1 cellular context compared by ENCODE assay signal in the genomic region with DNA sequence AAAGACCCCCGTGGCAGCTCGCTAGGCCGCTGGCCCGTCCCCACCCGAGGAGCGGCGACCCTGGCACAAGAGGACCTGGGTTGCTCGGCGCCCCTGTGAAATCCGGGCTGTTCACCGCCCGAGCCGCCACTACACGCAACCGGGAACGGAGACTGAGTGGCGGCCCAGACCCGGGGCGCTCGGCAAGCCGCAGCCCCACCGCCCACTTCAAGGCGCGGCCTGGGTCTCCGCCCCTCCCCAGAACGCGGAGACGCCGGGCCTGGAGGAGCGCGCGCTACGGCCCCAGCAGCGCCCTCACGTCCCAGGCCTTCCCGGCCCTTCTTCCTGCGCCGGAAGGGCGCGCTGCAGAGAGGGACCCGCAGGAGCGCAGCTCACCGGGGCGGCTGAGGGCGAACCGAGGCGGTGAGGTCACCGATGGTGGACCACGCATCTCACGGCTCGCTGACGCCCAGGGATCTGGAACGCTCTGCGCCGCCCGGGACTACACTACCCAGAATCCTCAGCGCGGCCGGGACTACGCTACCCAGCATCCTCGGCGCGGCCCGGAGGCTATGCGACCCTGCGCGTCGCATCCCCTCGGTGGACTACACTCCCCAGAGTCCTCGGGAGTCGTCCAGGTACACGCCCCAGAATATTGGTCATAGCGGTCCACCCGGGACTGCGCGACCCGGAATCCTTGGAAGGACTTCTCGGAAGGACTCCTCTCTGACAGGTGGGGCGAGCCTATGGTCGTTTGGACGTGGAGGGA.
TF ChIP-seq lines count a peak whose summit lies in the region.

Gene ZNF337 (minus strand): TSS at position 470 of the 748 bp plus-strand sequence. CDS start 10,436 bp downstream, outside the sequence.

TF ChIP-seq in HepG2, 621 proteins besides CTCF, POLR2A, EP300 and RAD21 (continued from another document and continues in another):
- peak; percentile 97; the same call in 1 of the 2 replicates for TF ChIP-seq SALL2 (CRISPR knock-in tag; IDR thresholded peaks at IDR 0.05)
- peak; percentile 99 for TF ChIP-seq ZSCAN31 (CRISPR knock-in tag; IDR thresholded peaks at IDR 0.05; ENCODE audit: low read depth)
- no peak for TF ChIP-seq MAFG (CRISPR knock-in tag; IDR thresholded peaks at IDR 0.05)
- TF ChIP-seq RCOR2 (CRISPR knock-in tag; IDR thresholded peaks at IDR 0.05) = no peak
- peak; percentile 97 for TF ChIP-seq TEAD3 (CRISPR knock-in tag; optimal IDR thresholded peaks at IDR 0.05; ENCODE audit: borderline replicate concordance)
- peak; percentile 81; the same call in 1 of the 2 replicates for TF ChIP-seq MEIS1 (CRISPR knock-in tag; IDR thresholded peaks at IDR 0.05; ENCODE audit: borderline replicate concordance)
- peak; percentile 100 for TF ChIP-seq ZNF143 (CRISPR knock-in tag; IDR thresholded peaks at IDR 0.05)
- TF ChIP-seq NPAS2 (CRISPR knock-in tag; IDR thresholded peaks at IDR 0.05; ENCODE audit: borderline replicate concordance) = no peak
- TF ChIP-seq FOSL1 (CRISPR knock-in tag; IDR thresholded peaks at IDR 0.05; ENCODE audit: borderline replicate concordance) = no peak
- no peak for TF ChIP-seq FOXA1 (IDR thresholded peaks at IDR 0.05)
- TF ChIP-seq FOXA1 (CRISPR knock-in tag; IDR thresholded peaks at IDR 0.05) = no peak; the same call in none of the 2 replicates
- TF ChIP-seq HOXA5 (CRISPR knock-in tag; IDR thresholded peaks at IDR 0.05) = no peak; the same call in 1 of the 2 replicates
- peak; percentile 99 to 100 for TF ChIP-seq HMGXB4 (CRISPR knock-in tag; IDR thresholded peaks at IDR 0.05; ENCODE audit: borderline replicate concordance in 1 of 2, low read depth in 1 of 2)
- no peak for TF ChIP-seq SETDB1 (CRISPR knock-in tag; IDR thresholded peaks at IDR 0.05; ENCODE audit: borderline replicate concordance)
- no peak; the same call in 1 of the 2 replicates for TF ChIP-seq PAF1 (CRISPR knock-in tag; IDR thresholded peaks at IDR 0.05)
- TF ChIP-seq, protein P1, sequence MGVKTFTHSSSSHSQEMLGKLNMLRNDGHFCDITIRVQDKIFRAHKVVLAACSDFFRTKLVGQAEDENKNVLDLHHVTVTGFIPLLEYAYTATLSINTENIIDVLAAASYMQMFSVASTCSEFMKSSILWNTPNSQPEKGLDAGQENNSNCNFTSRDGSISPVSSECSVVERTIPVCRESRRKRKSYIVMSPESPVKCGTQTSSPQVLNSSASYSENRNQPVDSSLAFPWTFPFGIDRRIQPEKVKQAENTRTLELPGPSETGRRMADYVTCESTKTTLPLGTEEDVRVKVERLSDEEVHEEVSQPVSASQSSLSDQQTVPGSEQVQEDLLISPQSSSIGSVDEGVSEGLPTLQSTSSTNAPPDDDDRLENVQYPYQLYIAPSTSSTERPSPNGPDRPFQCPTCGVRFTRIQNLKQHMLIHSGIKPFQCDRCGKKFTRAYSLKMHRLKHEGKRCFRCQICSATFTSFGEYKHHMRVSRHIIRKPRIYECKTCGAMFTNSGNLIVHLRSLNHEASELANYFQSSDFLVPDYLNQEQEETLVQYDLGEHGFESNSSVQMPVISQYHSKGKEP (CRISPR knock-in tag; IDR thresholded peaks at IDR 0.05) = peak; percentile 72; the same call in 1 of the 2 replicates
- peak; percentile 100 for TF ChIP-seq ZNF547 (CRISPR knock-in tag; IDR thresholded peaks at IDR 0.05)
- no peak for TF ChIP-seq DMTF1 (CRISPR knock-in tag; IDR thresholded peaks at IDR 0.05)
- peak; percentile 58; the same call in 1 of the 2 replicates for TF ChIP-seq SIX1 (CRISPR knock-in tag; IDR thresholded peaks at IDR 0.05; ENCODE audit: borderline replicate concordance)
- peak; percentile 100 for TF ChIP-seq ZNF747 (CRISPR knock-in tag; IDR thresholded peaks at IDR 0.05; ENCODE audit: borderline replicate concordance)
- peak; percentile 78; the same call in 1 of the 2 replicates for TF ChIP-seq ZNF740 (CRISPR knock-in tag; IDR thresholded peaks at IDR 0.05)
- TF ChIP-seq ZBTB38 (CRISPR knock-in tag; IDR thresholded peaks at IDR 0.05) = peak; percentile 98
- TF ChIP-seq ZNF282 (IDR thresholded peaks at IDR 0.05; ENCODE audit: partially characterized antibody) = no peak
- TF ChIP-seq KDM5A (IDR thresholded peaks at IDR 0.05; ENCODE audit: borderline replicate concordance, low read length) = peak; percentile 84; the same call in 1 of the 2 replicates
- TF ChIP-seq YEATS4 (CRISPR knock-in tag; IDR thresholded peaks at IDR 0.05; ENCODE audit: borderline replicate concordance) = peak; percentile 93
- TF ChIP-seq TEAD2 (CRISPR knock-in tag; IDR thresholded peaks at IDR 0.05) = no peak
- TF ChIP-seq ZNF839 (CRISPR knock-in tag; IDR thresholded peaks at IDR 0.05; ENCODE audit: borderline replicate concordance) = peak; percentile 87; the same call in 1 of the 2 replicates
- TF ChIP-seq ZNF720 (CRISPR knock-in tag; IDR thresholded peaks at IDR 0.05) = peak; percentile 15; the same call in 1 of the 2 replicates
- TF ChIP-seq ZNF570 (CRISPR knock-in tag; IDR thresholded peaks at IDR 0.05; ENCODE audit: borderline replicate concordance) = no peak
- TF ChIP-seq ZNF333 (CRISPR knock-in tag; IDR thresholded peaks at IDR 0.05; ENCODE audit: borderline replicate concordance) = peak; percentile 94
- TF ChIP-seq PTBP1 (IDR thresholded peaks at IDR 0.05; ENCODE audit: low read depth, low read length, poor library complexity, severe bottlenecking) = peak; percentile 95
- TF ChIP-seq, protein P2, sequence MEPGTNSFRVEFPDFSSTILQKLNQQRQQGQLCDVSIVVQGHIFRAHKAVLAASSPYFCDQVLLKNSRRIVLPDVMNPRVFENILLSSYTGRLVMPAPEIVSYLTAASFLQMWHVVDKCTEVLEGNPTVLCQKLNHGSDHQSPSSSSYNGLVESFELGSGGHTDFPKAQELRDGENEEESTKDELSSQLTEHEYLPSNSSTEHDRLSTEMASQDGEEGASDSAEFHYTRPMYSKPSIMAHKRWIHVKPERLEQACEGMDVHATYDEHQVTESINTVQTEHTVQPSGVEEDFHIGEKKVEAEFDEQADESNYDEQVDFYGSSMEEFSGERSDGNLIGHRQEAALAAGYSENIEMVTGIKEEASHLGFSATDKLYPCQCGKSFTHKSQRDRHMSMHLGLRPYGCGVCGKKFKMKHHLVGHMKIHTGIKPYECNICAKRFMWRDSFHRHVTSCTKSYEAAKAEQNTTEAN (CRISPR knock-in tag; conservative IDR thresholded peaks at IDR 0.05) = peak; percentile 88
- 0 out of 2 replicates have a peak, but pooled peaks have one; percentile 18 for TF ChIP-seq ZBTB1 (CRISPR knock-in tag; IDR thresholded peaks at IDR 0.05; ENCODE audit: borderline replicate concordance)
- no peak for TF ChIP-seq ZBTB40 (IDR thresholded peaks at IDR 0.05)
- peak; percentile 95 for TF ChIP-seq ZBTB40 (CRISPR knock-in tag; IDR thresholded peaks at IDR 0.05)
- TF ChIP-seq ZNF83 (CRISPR knock-in tag; IDR thresholded peaks at IDR 0.05; ENCODE audit: borderline replicate concordance) = 0 out of 2 replicates have a peak, but pooled peaks have one; percentile 87
- TF ChIP-seq MXI1 (IDR thresholded peaks at IDR 0.05; ENCODE audit: borderline replicate concordance, low read depth, low read length) = peak; percentile 94
- peak; percentile 98 for TF ChIP-seq ZXDC (CRISPR knock-in tag; IDR thresholded peaks at IDR 0.05)
